Comparison of ENCODE assay signal across 12 cellular contexts in the genomic region with DNA sequence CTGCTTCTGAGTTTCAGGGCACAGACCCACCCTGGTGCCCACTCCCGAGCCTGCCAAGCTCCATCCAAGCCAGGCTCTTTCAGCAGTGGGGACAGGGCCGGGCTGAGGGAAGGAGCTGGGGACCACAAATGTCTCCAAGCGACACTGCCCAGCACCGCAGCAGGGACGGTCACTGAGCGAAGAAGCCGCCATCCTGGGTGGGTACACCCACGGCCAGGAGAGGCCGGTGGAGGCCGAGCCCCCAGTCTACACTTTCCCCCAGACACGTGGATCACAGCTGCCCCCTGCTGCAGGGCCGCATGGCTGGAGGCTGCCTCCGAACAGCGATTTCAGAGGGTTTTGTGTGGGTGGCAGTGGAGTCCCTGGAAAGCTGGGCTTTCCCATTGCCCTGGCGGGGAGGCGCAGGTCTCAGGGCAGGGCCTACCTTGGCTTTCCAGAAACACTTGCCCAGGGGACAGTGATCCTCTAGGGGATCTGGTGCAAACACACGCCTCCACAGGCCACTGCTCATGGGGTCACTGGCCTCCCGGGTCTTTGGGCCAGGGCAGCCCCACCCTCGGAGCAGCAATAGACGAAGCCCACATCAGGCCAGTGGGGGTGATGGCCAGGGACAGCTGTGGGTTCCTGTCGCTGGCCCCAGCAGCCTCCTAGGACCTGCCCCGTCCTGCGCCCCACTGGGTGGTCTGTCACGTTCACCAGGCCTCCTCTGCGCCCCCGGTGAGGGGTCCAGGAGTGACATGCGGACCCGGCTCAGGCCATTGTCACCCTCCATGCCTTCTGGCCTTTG. TPM values are rescaled to one million over a fixed set of nuclear protein-coding genes. Genes with fewer than 3 reads are reported as not detected.
DNase-seq lines count a peak whose midpoint lies in the region; ATAC-seq, FAIRE-seq and TF ChIP-seq lines count a peak whose summit lies in the region.
"Had no signal": no experiment of that assay in that cellular context is flagged by ENCODE, and none has a peak within 500 bp of the region (broad histone marks: within the 10 kb centered on the region; RNA-seq: fewer than 3 reads in every experiment).

No MANE protein-coding gene starts in this region.

- POLR2A ChIA-PET in CD4-positive, alpha-beta T cell (lab: Charles Lee): interaction anchor here (1.2 to 7.3 kb wide), 10 partner anchors 9 to 423 kb away, joined by 3 to 62 read pairs (median 14); a partner anchor contains a TSS
- POLR2A ChIA-PET in activated CD8-positive, alpha-beta T cell treated with anti-CD3 and anti-CD28 coated beads, Interleukin-2, amount 10 ng/mL, durations not matched to agents 7 days and 5 days (lab: Charles Lee): interaction anchor here (1.4 to 3.4 kb wide), 2 partner anchors 9 to 13 kb away, joined by 6 to 66 read pairs; no protein-coding TSS in a partner anchor
- POLR2A ChIA-PET in naive thymus-derived CD8-positive, alpha-beta T cell (lab: Charles Lee): interaction anchor here (0.8 to 11.8 kb wide), 7 partner anchors 8 to 248 kb away, joined by 4 to 254 read pairs (median 9); a partner anchor contains a TSS

- H3K27me3 Mint-ChIP-seq in CD4-positive, alpha-beta T cell: no peaks in the 10 kb centered on the region
- H3K27me3 Mint-ChIP-seq in activated CD8-positive, alpha-beta T cell treated with anti-CD3 and anti-CD28 coated beads, Interleukin-2, amount 10 ng/mL, durations not matched to agents 7 days and 5 days (ENCODE audit: low read depth): no peaks in the 10 kb centered on the region
- no peaks in the 10 kb centered on the region for H3K27me3 Mint-ChIP-seq in naive thymus-derived CD8-positive, alpha-beta T cell

- H3K9me3 ChIP-seq in CD4-positive, alpha-beta T cell (ENCODE audit: control insufficient read depth, low read length): no peaks in the 10 kb centered on the region
- H3K9me3 ChIP-seq: testis had no signal

- no peaks in the 10 kb centered on the region for H3K27me3 ChIP-seq in CD4-positive, alpha-beta T cell (ENCODE audit: control insufficient read depth, insufficient read depth, low read length)
- H3K27me3 ChIP-seq: testis had no signal

- peaks cover 74% of the 10 kb centered on the region for H3K4me1 Mint-ChIP-seq in CD4-positive, alpha-beta T cell (ENCODE audit: low read depth)
- H3K4me1 Mint-ChIP-seq in activated CD8-positive, alpha-beta T cell treated with anti-CD3 and anti-CD28 coated beads, Interleukin-2, amount 10 ng/mL, durations not matched to agents 7 days and 5 days (ENCODE audit: low read depth): peaks cover 76% of the 10 kb centered on the region
- peaks cover 27 to 91% (median 88%) of the 10 kb centered on the region in 4 donors for H3K4me1 Mint-ChIP-seq in naive thymus-derived CD8-positive, alpha-beta T cell
- H3K4me1 Mint-ChIP-seq: neural crest cell had no signal

- peak overlapping the region; percentile 95 for H3K27ac ChIP-seq in CD4-positive, alpha-beta T cell (ENCODE audit: low read depth, low read length)
- H3K27ac ChIP-seq: testis had no signal

- no peak for ATAC-seq in CD4-positive, alpha-beta T cell (ENCODE audit: poor library complexity)
- ATAC-seq in activated CD8-positive, alpha-beta T cell treated with anti-CD3 and anti-CD28 coated beads, Interleukin-2, amount 10 ng/mL, durations not matched to agents 7 days and 5 days: no peak
- ATAC-seq in naive thymus-derived CD8-positive, alpha-beta T cell: no peak
- ATAC-seq in HG02798 (IDR thresholded peaks at IDR 0.05; ENCODE audit: poor library complexity, unreplicated experiment): no peak
- ATAC-seq in GM19452 (IDR thresholded peaks at IDR 0.05; ENCODE audit: unreplicated experiment): no peak

- no peak for TF ChIP-seq CTCF in CD4-positive, alpha-beta T cell (IDR thresholded peaks at IDR 0.05)

- H3K36me3 Mint-ChIP-seq in CD4-positive, alpha-beta T cell (ENCODE audit: low read depth): peaks cover 12% of the 10 kb centered on the region
- peaks cover 24% of the 10 kb centered on the region for H3K36me3 Mint-ChIP-seq in activated CD8-positive, alpha-beta T cell treated with anti-CD3 and anti-CD28 coated beads, Interleukin-2, amount 10 ng/mL, durations not matched to agents 7 days and 5 days (ENCODE audit: low read depth)
- peaks cover 0 to 4% (median 1%) of the 10 kb centered on the region in 3 donors for H3K36me3 Mint-ChIP-seq in naive thymus-derived CD8-positive, alpha-beta T cell

- H3K9me3 Mint-ChIP-seq in CD4-positive, alpha-beta T cell: no peaks in the 10 kb centered on the region
- H3K9me3 Mint-ChIP-seq in activated CD8-positive, alpha-beta T cell treated with anti-CD3 and anti-CD28 coated beads, Interleukin-2, amount 10 ng/mL, durations not matched to agents 7 days and 5 days (ENCODE audit: insufficient read depth): no peaks in the 10 kb centered on the region
- H3K9me3 Mint-ChIP-seq in naive thymus-derived CD8-positive, alpha-beta T cell: no peaks in the 10 kb centered on the region
- H3K9me3 Mint-ChIP-seq: neural crest cell had no signal

- no peak for DNase-seq in CD4-positive, alpha-beta T cell
- no peak for DNase-seq in GM12891 (ENCODE audit: insufficient read length, low spot score)
- no peak for DNase-seq in activated CD8-positive, alpha-beta T cell treated with anti-CD3 and anti-CD28 coated beads, Interleukin-2, amount 10 ng/mL, durations not matched to agents 7 days and 5 days
- no peak for DNase-seq in naive thymus-derived CD8-positive, alpha-beta T cell
- DNase-seq in EL: no peak
- no peak for DNase-seq in NOMO-1 (lab: John Stamatoyannopoulos, UW; ENCODE audit: unreplicated experiment in 2 of 2)
- DNase-seq: anterior cingulate cortex, DMS 273 treated with DMSO at 0.1 percent for 48 hours, testis had no signal

- peak overlapping the region; percentile 91 for H3K27ac Mint-ChIP-seq in CD4-positive, alpha-beta T cell
- peak overlapping the region; percentile 94 for H3K27ac Mint-ChIP-seq in activated CD8-positive, alpha-beta T cell treated with anti-CD3 and anti-CD28 coated beads, Interleukin-2, amount 10 ng/mL, durations not matched to agents 7 days and 5 days
- peak overlapping the region; percentile 94 to 99 (median 98) for H3K27ac Mint-ChIP-seq in naive thymus-derived CD8-positive, alpha-beta T cell

- intact Hi-C loops in CD4-positive, alpha-beta T cell (cut with DNase I, micrococcal nuclease): loop anchor here in 1 of 2 experiments (5.0 kb wide), 1 partner anchor 426 kb away; a partner anchor contains a TSS

- FAIRE-seq in GM12891 (lab: Jason Lieb, UNC): peak; percentile 66

- H3K4me3 Mint-ChIP-seq in CD4-positive, alpha-beta T cell: peak overlapping the region; percentile 100
- peak overlapping the region; percentile 88 for H3K4me3 Mint-ChIP-seq in activated CD8-positive, alpha-beta T cell treated with anti-CD3 and anti-CD28 coated beads, Interleukin-2, amount 10 ng/mL, durations not matched to agents 7 days and 5 days
- H3K4me3 Mint-ChIP-seq in naive thymus-derived CD8-positive, alpha-beta T cell: peak overlapping the region; percentile 81 to 99 (median 94)
- H3K4me3 Mint-ChIP-seq: neural crest cell had no signal

- CTCF ChIA-PET in CD4-positive, alpha-beta T cell (lab: Charles Lee): interaction anchor here (1.4 to 9.9 kb wide), 4 partner anchors 20 to 24 kb away, joined by 5 to 75 read pairs (median 34); no protein-coding TSS in a partner anchor
- CTCF ChIA-PET in activated CD8-positive, alpha-beta T cell treated with anti-CD3 and anti-CD28 coated beads, Interleukin-2, amount 10 ng/mL, durations not matched to agents 7 days and 5 days (lab: Charles Lee): interaction anchor here (1.1 to 12.2 kb wide), 6 partner anchors 7 to 91 kb away, joined by 3 to 134 read pairs (median 6); no protein-coding TSS in a partner anchor

- TF ChIP-seq POLR2A in GM12891 (IDR thresholded peaks at IDR 0.05; ENCODE audit: low read depth, low read length): no peak

TF ChIP-seq in GM12891, 5 proteins besides CTCF, POLR2A, EP300 and RAD21:
- no peak for TF ChIP-seq TAF1 (IDR thresholded peaks at IDR 0.05; ENCODE audit: low read depth, low read length)
- no peak for TF ChIP-seq POU2F2 (IDR thresholded peaks at IDR 0.05; ENCODE audit: low read depth, low read length)
- no peak for TF ChIP-seq PAX5 (IDR thresholded peaks at IDR 0.05; ENCODE audit: insufficient read depth, low read length, severe bottlenecking)
- TF ChIP-seq POLR2AphosphoS5 (IDR thresholded peaks at IDR 0.05; ENCODE audit: low read depth, low read length): no peak
- TF ChIP-seq SPI1 (IDR thresholded peaks at IDR 0.05; ENCODE audit: low read depth, low read length): no peak
TF ChIP-seq in GM12891: peak in this region for 0.

RNA-seq across cellular contexts. Expression of a gene that starts 1.2 kb away (rescaled TPM):
- total RNA-seq in CD4-positive, alpha-beta T cell: 10 to 100 TPM; 64.4 to 66.7 TPM
- polyA plus RNA-seq in GM12891 (2012; ENCODE audit: low read depth, missing spikeins): 18.8 TPM
- total RNA-seq in activated CD8-positive, alpha-beta T cell treated with anti-CD3 and anti-CD28 coated beads, Interleukin-2, amount 10 ng/mL, durations not matched to agents 7 days and 5 days: 10 to 100 TPM; 35.7 to 40.4 TPM
- 10 to 100 TPM; 36.3 to 41.4 TPM for total RNA-seq in naive thymus-derived CD8-positive, alpha-beta T cell
- 10 to 100 TPM in 1 of 3 donors, 1 to 10 TPM in 2; 9.4 to 37.2 (median 9.7) TPM for polyA plus RNA-seq in naive thymus-derived CD8-positive, alpha-beta T cell
- total RNA-seq: neural crest cell had no signal

RNA-seq across cellular contexts. Expression of a gene that starts 45.6 kb away (rescaled TPM):
- 10 to 100 TPM; 17.7 to 18.8 TPM for total RNA-seq in CD4-positive, alpha-beta T cell
- polyA plus RNA-seq in GM12891 (2012; ENCODE audit: low read depth, missing spikeins): 35.1 TPM
- 10 to 100 TPM; 59.9 to 62.3 TPM for total RNA-seq in activated CD8-positive, alpha-beta T cell treated with anti-CD3 and anti-CD28 coated beads, Interleukin-2, amount 10 ng/mL, durations not matched to agents 7 days and 5 days
- total RNA-seq in naive thymus-derived CD8-positive, alpha-beta T cell: 10 to 100 TPM; 11.0 to 12.4 TPM
- 10 to 100 TPM in 2 of 3 donors, 1 to 10 TPM in 1; 8.2 to 12.0 (median 11.3) TPM for polyA plus RNA-seq in naive thymus-derived CD8-positive, alpha-beta T cell
